In genomic region chrX:153946910-153947769, GRCh38 we compare ENCODE assay signal across 8 cellular contexts. TPM values are rescaled to one million over a fixed set of nuclear protein-coding genes. Genes with fewer than 3 reads are reported as not detected.
DNase-seq lines count a peak whose midpoint lies in the region; ATAC-seq, FAIRE-seq and TF ChIP-seq lines count a peak whose summit lies in the region.

No MANE protein-coding gene starts in this region.

- intact Hi-C loops in Right ventricle myocardium inferior (cut with DNase I), result no loop called here
- intact Hi-C loops in psoas muscle (cut with DNase I), result no loop called here

- H3K27ac ChIP-seq in psoas muscle, result no peak overlapping the region

- peak; percentile 97 for FAIRE-seq in G401.6 (lab: Jason Lieb, UNC)

- H3K4me3 ChIP-seq in psoas muscle, result no peak overlapping the region

- no peaks in the 10 kb centered on the region for H3K4me1 ChIP-seq in psoas muscle

- peaks cover 0 to 3% (median 0%) of the 10 kb centered on the region in 3 donors for H3K27me3 ChIP-seq in psoas muscle (ENCODE audit: insufficient read depth in 3 of 3, low read length in 2 of 3)

- POLR2A ChIA-PET in activated naive CD8-positive, alpha-beta T cell treated with anti-CD3 and anti-CD28 coated beads, Interleukin-2, amount 10 ng/mL, durations not matched to agents 7 days and 5 days (lab: Charles Lee), result interaction anchor here (0.6 to 12.8 kb wide), 5 partner anchors 9 to 24 kb away, joined by 3 to 185 read pairs (median 4); partner anchors contain the start of gene ARHGAP4

- H3K9me3 ChIP-seq in psoas muscle, result no peaks in the 10 kb centered on the region

- no peaks in the 10 kb centered on the region for H3K27me3 Mint-ChIP-seq in activated naive CD8-positive, alpha-beta T cell treated with anti-CD3 and anti-CD28 coated beads, Interleukin-2, amount 10 ng/mL, durations not matched to agents 7 days and 5 days

- DNase-seq in NCI-H128 (lab: John Stamatoyannopoulos, UW; ENCODE audit: unreplicated experiment) (peak; percentile 40), SW 1271 (lab: John Stamatoyannopoulos, UW) (peak; percentile 15 to 71), Right ventricle myocardium inferior (ENCODE audit: missing footprints) (peak; percentile 84), psoas muscle (peak; percentile 69 to 87)
- DNase-seq in activated naive CD8-positive, alpha-beta T cell treated with anti-CD3 and anti-CD28 coated beads, Interleukin-2, amount 10 ng/mL, durations not matched to agents 7 days and 5 days, result peak; percentile 81

- TF ChIP-seq CTCF in psoas muscle (IDR thresholded peaks at IDR 0.05), result peak; percentile 76

- ATAC-seq in HG02571 (IDR thresholded peaks at IDR 0.05; ENCODE audit: unreplicated experiment), result peak; percentile 55
- ATAC-seq in activated naive CD8-positive, alpha-beta T cell treated with anti-CD3 and anti-CD28 coated beads, Interleukin-2, amount 10 ng/mL, durations not matched to agents 7 days and 5 days (ENCODE audit: low read depth), result peak; percentile 79
- ATAC-seq in Right ventricle myocardium inferior, result peak; percentile 77
- peak; percentile 74 to 87 (median 82) for ATAC-seq in psoas muscle
- ATAC-seq in GM19467 (IDR thresholded peaks at IDR 0.05; ENCODE audit: unreplicated experiment), result no peak

- WGBS in psoas muscle, 3 donors, result 40 to 59% (median 43%) methylated on average over 16 to 23 of the region's 23 CpGs

- H3K27ac Mint-ChIP-seq in activated naive CD8-positive, alpha-beta T cell treated with anti-CD3 and anti-CD28 coated beads, Interleukin-2, amount 10 ng/mL, durations not matched to agents 7 days and 5 days, result peak overlapping the region; percentile 87

- H3K4me1 Mint-ChIP-seq in activated naive CD8-positive, alpha-beta T cell treated with anti-CD3 and anti-CD28 coated beads, Interleukin-2, amount 10 ng/mL, durations not matched to agents 7 days and 5 days, result peaks cover 15% of the 10 kb centered on the region

- H3K36me3 Mint-ChIP-seq in activated naive CD8-positive, alpha-beta T cell treated with anti-CD3 and anti-CD28 coated beads, Interleukin-2, amount 10 ng/mL, durations not matched to agents 7 days and 5 days, result peaks cover 4% of the 10 kb centered on the region

- no peaks in the 10 kb centered on the region for H3K9me3 Mint-ChIP-seq in activated naive CD8-positive, alpha-beta T cell treated with anti-CD3 and anti-CD28 coated beads, Interleukin-2, amount 10 ng/mL, durations not matched to agents 7 days and 5 days

- H3K36me3 ChIP-seq in psoas muscle (ENCODE audit: insufficient read depth in 1 of 2, low read depth in 1 of 2), result peaks cover 0 to 44% of the 10 kb centered on the region in 2 donors

- H3K4me3 Mint-ChIP-seq in activated naive CD8-positive, alpha-beta T cell treated with anti-CD3 and anti-CD28 coated beads, Interleukin-2, amount 10 ng/mL, durations not matched to agents 7 days and 5 days, result peak overlapping the region; percentile 52

RNA-seq across cellular contexts. Expression of gene RENBP, which starts 2.7 kb away (rescaled TPM):
- total RNA-seq in activated naive CD8-positive, alpha-beta T cell treated with anti-CD3 and anti-CD28 coated beads, Interleukin-2, amount 10 ng/mL, durations not matched to agents 7 days and 5 days, result 10 to 100 TPM; 18.1 to 18.8 TPM
- total RNA-seq in Right ventricle myocardium inferior (8.8 TPM), psoas muscle (1 to 10 TPM; 2.9 to 4.4 (median 3.6) TPM)
- 1 to 10 TPM in 2 of 3 donors, under 1 TPM in 1; 0.97 to 1.9 (median 1.4) TPM for polyA plus RNA-seq in psoas muscle

RNA-seq across cellular contexts. Expression of gene NAA10, which starts 12.3 kb away (rescaled TPM):
- 10 to 100 TPM; 79.5 to 84.3 TPM for total RNA-seq in activated naive CD8-positive, alpha-beta T cell treated with anti-CD3 and anti-CD28 coated beads, Interleukin-2, amount 10 ng/mL, durations not matched to agents 7 days and 5 days
- total RNA-seq in Right ventricle myocardium inferior (80.6 TPM), psoas muscle (100 to 1,000 TPM; 105 to 166 (median 115) TPM)
- polyA plus RNA-seq in psoas muscle, result 100 to 1,000 TPM; 168 to 203 (median 193) TPM

RNA-seq across cellular contexts. Expression of gene ARHGAP4, which starts 21.1 kb away (rescaled TPM):
- total RNA-seq in activated naive CD8-positive, alpha-beta T cell treated with anti-CD3 and anti-CD28 coated beads, Interleukin-2, amount 10 ng/mL, durations not matched to agents 7 days and 5 days, result 100 to 1,000 TPM; 341 to 356 TPM
- total RNA-seq in Right ventricle myocardium inferior, result 9.7 TPM
- 1 to 10 TPM; 5.1 to 8.0 (median 6.4) TPM for total RNA-seq in psoas muscle
- 1 to 10 TPM; 5.8 to 7.6 (median 6.8) TPM for polyA plus RNA-seq in psoas muscle

RNA-seq across cellular contexts. Expression of gene HCFC1, which starts 24.5 kb away (rescaled TPM):
- total RNA-seq in activated naive CD8-positive, alpha-beta T cell treated with anti-CD3 and anti-CD28 coated beads, Interleukin-2, amount 10 ng/mL, durations not matched to agents 7 days and 5 days, result 100 to 1,000 TPM; 101 to 107 TPM
- 25.4 TPM for total RNA-seq in Right ventricle myocardium inferior
- 10 to 100 TPM; 29.8 to 50.1 (median 40.0) TPM for total RNA-seq in psoas muscle
- 10 to 100 TPM; 15.1 to 46.5 (median 25.8) TPM for polyA plus RNA-seq in psoas muscle

RNA-seq across cellular contexts. Expression of gene TMEM187, which starts 25.4 kb away (rescaled TPM):
- total RNA-seq in activated naive CD8-positive, alpha-beta T cell treated with anti-CD3 and anti-CD28 coated beads, Interleukin-2, amount 10 ng/mL, durations not matched to agents 7 days and 5 days, result 1 to 10 TPM; 8.6 to 9.7 TPM
- total RNA-seq in Right ventricle myocardium inferior (6.9 TPM), psoas muscle (1 to 10 TPM; 3.2 to 7.8 (median 6.8) TPM)
- polyA plus RNA-seq in psoas muscle, result 1 to 10 TPM; 2.2 to 6.7 (median 5.2) TPM

Comparison
In these comparisons a context has a peak if more than half of its experiments do, and no peak if none do; other contexts are left out.
1. RNA of gene ARHGAP4, which starts 21.1 kb away (total RNA-seq): 341 to 356 TPM in activated naive CD8-positive, alpha-beta T cell treated with anti-CD3 and anti-CD28 coated beads, Interleukin-2, amount 10 ng/mL, durations not matched to agents 7 days and 5 days; 9.7 TPM in Right ventricle myocardium inferior (single experiment) and 5.1 to 8.0 TPM in psoas muscle; every median in the first group is over 10 times any median in the second.
2. Peak in every context shown above with its lines, with median percentiles within 50 percentile points of each other: DNase-seq.